Comparison of ENCODE assay signal across 21 cellular contexts in the genomic region with DNA sequence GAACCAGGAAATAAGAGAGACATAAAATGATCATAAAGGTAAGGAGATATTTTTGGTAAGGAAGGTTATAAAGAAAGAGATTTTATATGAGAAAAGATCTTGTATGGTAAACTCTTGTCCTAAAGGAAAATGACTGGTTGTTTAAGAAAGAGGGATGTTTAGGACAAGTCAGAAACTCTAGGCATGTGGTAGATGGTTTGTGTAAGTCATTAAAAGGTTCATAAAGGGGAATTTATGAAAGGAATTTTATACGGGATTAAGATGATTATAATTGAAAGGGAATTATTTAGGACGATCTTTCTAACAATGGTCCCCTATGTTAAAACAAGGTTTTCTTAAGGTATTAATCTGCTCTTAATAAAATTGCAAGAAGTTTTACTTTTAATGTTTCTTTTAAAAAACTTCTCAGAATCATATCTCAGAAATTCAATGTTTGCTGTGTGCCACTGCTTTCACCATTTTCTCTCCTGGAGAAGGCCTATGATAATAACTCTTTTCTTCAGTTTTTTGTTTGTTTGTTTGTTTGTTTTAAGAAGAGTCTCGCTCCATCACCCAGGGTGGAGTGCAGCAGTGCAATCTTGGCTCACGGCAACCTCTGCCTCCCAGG.
"Had no signal": no experiment of that assay in that cellular context is flagged by ENCODE, and none has a peak within 500 bp of the region (broad histone marks: within the 10 kb centered on the region; RNA-seq: fewer than 3 reads in every experiment).

No MANE protein-coding gene starts in this region.

- DNase-seq: colonic mucosa; cortex of kidney; effector CD8-positive, alpha-beta T cell; effector memory CD8-positive, alpha-beta T cell; foreskin keratinocyte; heart left ventricle; hypothalamus; immature natural killer cell; left cardiac atrium; left ventricle myocardium superior; lower lobe of right lung; mesenchymal stem cell; midbrain; naive thymus-derived CD4-positive, alpha-beta T cell had no signal

- H3K4me3 ChIP-seq: colonic mucosa, esophagus muscularis mucosa, gastroesophageal sphincter, heart left ventricle, hepatocyte, left lung, lower lobe of right lung had no signal

- H3K27ac ChIP-seq: colonic mucosa, esophagus muscularis mucosa, foreskin keratinocyte, gastroesophageal sphincter, heart left ventricle, hepatocyte, left lung, lower lobe of right lung had no signal

- H3K9me3 ChIP-seq: colonic mucosa, esophagus muscularis mucosa, gastroesophageal sphincter, heart left ventricle, left lung, lower lobe of right lung had no signal

- H3K4me1 ChIP-seq: colonic mucosa, esophagus muscularis mucosa, foreskin keratinocyte, gastroesophageal sphincter, left lung, lower lobe of right lung had no signal

- H3K36me3 ChIP-seq: colonic mucosa, esophagus muscularis mucosa, gastroesophageal sphincter, heart left ventricle, left lung, lower lobe of right lung had no signal

- FAIRE-seq: endothelial cell of umbilical vein, frontal cortex, keratinocyte had no signal
